Comparison of ENCODE assay signal across 8 cellular contexts in genomic region chr4:99947608-99948007, GRCh38. TPM values are rescaled to one million over a fixed set of nuclear protein-coding genes. Genes with fewer than 3 reads are reported as not detected.
A peak's percentile ranks its signal among the peaks of the same experiment; 100 is the strongest.
DNase-seq lines count a peak whose midpoint lies in the region; ATAC-seq and TF ChIP-seq lines count a peak whose summit lies in the region.

No MANE protein-coding gene starts in this region.

- H2AFZ ChIP-seq in DND-41 (ENCODE audit: low read depth, low read length): no peak overlapping the region

- peaks cover 81% of the 10 kb centered on the region for H3K79me2 ChIP-seq in DND-41 (ENCODE audit: insufficient read depth, low read length)

- H3K36me3 ChIP-seq in DND-41 (ENCODE audit: insufficient read depth, low read length): peaks cover 38% of the 10 kb centered on the region
- peaks cover 25% of the 10 kb centered on the region for H3K36me3 ChIP-seq in NT2/D1 (ENCODE audit: insufficient read depth, insufficient read length, low read length)
- peaks cover 2 to 5% of the 10 kb centered on the region in 2 donors for H3K36me3 ChIP-seq in psoas muscle (ENCODE audit: insufficient read depth in 1 of 2, low read depth in 1 of 2)

- H3K4me3 Mint-ChIP-seq in activated T-cell treated with anti-CD3 and anti-CD28 coated beads, Interleukin-2, amount 50 U/mL, for 4 hours: no peak overlapping the region

- H3K4me3 ChIP-seq in DND-41 (ENCODE audit: low read depth in 1 of 2, low read length in 2 of 2) (peak overlapping the region; percentile 69 to 73; a peak in 3 of 4 replicates), NT2/D1 (ENCODE audit: insufficient read length, low read depth) (no peak overlapping the region), psoas muscle (no peak overlapping the region)

- H3K9me3 Mint-ChIP-seq in activated T-cell treated with anti-CD3 and anti-CD28 coated beads, Interleukin-2, amount 50 U/mL, for 4 hours: no peaks in the 10 kb centered on the region

- H3K36me3 Mint-ChIP-seq in activated T-cell treated with anti-CD3 and anti-CD28 coated beads, Interleukin-2, amount 50 U/mL, for 4 hours (ENCODE audit: insufficient read depth): peaks cover 24% of the 10 kb centered on the region

- intact Hi-C loops in psoas muscle (cut with DNase I): loop anchor here (2.0 to 10.0 kb wide), 4 partner anchors 53 to 385 kb away; partner anchors contain the start of genes LAMTOR3 (in 2 of the 2), DAPP1 (in 1 of the 2) and TRMT10A (in 1 of the 2)

- H3K4me1 ChIP-seq in DND-41 (ENCODE audit: insufficient read depth, low read length) (peaks cover 64% of the 10 kb centered on the region), NT2/D1 (ENCODE audit: insufficient read depth, insufficient read length) (no peaks in the 10 kb centered on the region), psoas muscle (peaks cover 31% of the 10 kb centered on the region)

- no peaks in the 10 kb centered on the region for H3K27me3 Mint-ChIP-seq in activated T-cell treated with anti-CD3 and anti-CD28 coated beads, Interleukin-2, amount 50 U/mL, for 4 hours (ENCODE audit: low read depth)

- peak overlapping the region; percentile 93 for H3K9ac ChIP-seq in DND-41 (ENCODE audit: low read depth, low read length)
- H3K9ac ChIP-seq in NT2/D1 (ENCODE audit: insufficient read length, low read depth): peak overlapping the region; percentile 33

- DNase-seq in DND-41: no peak
- no peak for DNase-seq in NT2/D1 (ENCODE audit: low read depth, low spot score)
- no peak for DNase-seq in epithelial cell of prostate (ENCODE audit: low read depth, low spot score)
- no peak for DNase-seq in psoas muscle
- DNase-seq in germinal center (ENCODE audit: low spot score): no peak
- no peak for DNase-seq in SK-N-DZ (ENCODE audit: low spot score)
- DNase-seq in 8988T: no peak
- DNase-seq in activated T-cell treated with anti-CD3 and anti-CD28 coated beads, Interleukin-2, amount 50 U/mL, for 4 hours: no peak

- H3K9me3 ChIP-seq in DND-41 (ENCODE audit: insufficient read depth, low read length, severe bottlenecking) (no peaks in the 10 kb centered on the region), NT2/D1 (ENCODE audit: insufficient read depth, low read length) (no peaks in the 10 kb centered on the region), psoas muscle (no peaks in the 10 kb centered on the region)

- peaks cover 50% of the 10 kb centered on the region for H3K4me1 Mint-ChIP-seq in activated T-cell treated with anti-CD3 and anti-CD28 coated beads, Interleukin-2, amount 50 U/mL, for 4 hours (ENCODE audit: low read depth)

- ATAC-seq in DND-41 (ENCODE audit: insufficient read depth, low read depth): no peak
- ATAC-seq in psoas muscle: no peak
- ATAC-seq in activated T-cell treated with anti-CD3 and anti-CD28 coated beads, Interleukin-2, amount 50 U/mL, for 4 hours: no peak

- 77 to 85% (median 78%) methylated on average over 4 of the region's 4 CpGs for WGBS in psoas muscle, 3 donors

- TF ChIP-seq CTCF in DND-41 (IDR thresholded peaks at IDR 0.05; ENCODE audit: borderline replicate concordance, extremely low read depth, low read length, poor library complexity, severe bottlenecking) (no peak), psoas muscle (IDR thresholded peaks at IDR 0.05) (no peak)

- peak overlapping the region; percentile 91 for H3K4me2 ChIP-seq in DND-41 (ENCODE audit: insufficient read depth, low read length)

- H4K20me1 ChIP-seq in DND-41 (ENCODE audit: insufficient read depth, low read length): peaks cover 30% of the 10 kb centered on the region

- peak overlapping the region; percentile 96 for H3K27ac ChIP-seq in DND-41 (ENCODE audit: low read length)
- peak overlapping the region; percentile 95 for H3K27ac ChIP-seq in epithelial cell of prostate
- peak overlapping the region; percentile 83 for H3K27ac ChIP-seq in psoas muscle

- H3K27me3 ChIP-seq in DND-41 (ENCODE audit: insufficient read depth, low read length, poor library complexity): no peaks in the 10 kb centered on the region
- H3K27me3 ChIP-seq in NT2/D1 (ENCODE audit: insufficient read depth, insufficient read length): no peaks in the 10 kb centered on the region
- H3K27me3 ChIP-seq in psoas muscle (ENCODE audit: insufficient read depth in 3 of 3, low read length in 2 of 3): no peaks in the 10 kb centered on the region

RNA-seq across cellular contexts. Expression of gene DNAJB14, which starts 1.2 kb away (rescaled TPM):
- 10 to 100 TPM; 10.1 to 15.1 (median 13.1) TPM for total RNA-seq in psoas muscle
- polyA plus RNA-seq in psoas muscle: 10 to 100 TPM in 1 of 3 donors, 1 to 10 TPM in 2; 3.3 to 16.7 (median 3.4) TPM
- 10.7 and 15.2 TPM in 2 replicates for polyA plus RNA-seq in SK-N-DZ (2014; cell fraction: cytosol; rRNA removed)
- 19.3 and 26.3 TPM in 2 replicates for polyA plus RNA-seq in SK-N-DZ (2014; cell fraction: nucleus; rRNA removed)
- 10 to 100 TPM; 38.8 to 42.4 (median 40.5) TPM for total RNA-seq in activated T-cell treated with anti-CD3 and anti-CD28 coated beads, Interleukin-2, amount 50 U/mL, for 4 hours

RNA-seq across cellular contexts. Expression of gene H2AZ1, which starts 2.5 kb away (rescaled TPM):
- total RNA-seq in psoas muscle: 100 to 1,000 TPM in 1 of 4 donors, 10 to 100 TPM in 3; 57.9 to 101 (median 65.8) TPM
- polyA plus RNA-seq in psoas muscle: 100 to 1,000 TPM; 143 to 256 (median 247) TPM
- 1,104 and 1,504 TPM in 2 replicates for polyA plus RNA-seq in SK-N-DZ (2014; cell fraction: cytosol; rRNA removed)
- polyA plus RNA-seq in SK-N-DZ (2014; cell fraction: nucleus; rRNA removed): 763 and 1,237 TPM in 2 replicates
- 100 to 1,000 TPM; 358 to 431 (median 388) TPM for total RNA-seq in activated T-cell treated with anti-CD3 and anti-CD28 coated beads, Interleukin-2, amount 50 U/mL, for 4 hours

RNA-seq across cellular contexts. Expression of gene LAMTOR3, which starts 53.4 kb away (rescaled TPM):
- 10 to 100 TPM; 21.6 to 25.8 (median 23.2) TPM for total RNA-seq in psoas muscle
- 10 to 100 TPM; 22.4 to 43.6 (median 34.5) TPM for polyA plus RNA-seq in psoas muscle
- polyA plus RNA-seq in SK-N-DZ (2014; cell fraction: cytosol; rRNA removed): 45.5 and 59.8 TPM in 2 replicates
- polyA plus RNA-seq in SK-N-DZ (2014; cell fraction: nucleus; rRNA removed): 25.9 and 38.7 TPM in 2 replicates
- total RNA-seq in activated T-cell treated with anti-CD3 and anti-CD28 coated beads, Interleukin-2, amount 50 U/mL, for 4 hours: 10 to 100 TPM; 37.0 to 39.7 (median 37.7) TPM

Comparison
In these comparisons a context has a peak if more than half of its experiments do, and no peak if none do; other contexts are left out.
1. H3K4me3 ChIP-seq: peak in DND-41 (2 of 2); none in NT2/D1 (single experiment) and psoas muscle (single experiment).
2. Peak in every context shown above with its lines, with median percentiles within 50 percentile points of each other: H3K27ac ChIP-seq.